In genomic region chr1:179083031-179083345, GRCh38 we compare ENCODE assay signal across 8 cellular contexts. TPM values are rescaled to one million over a fixed set of nuclear protein-coding genes. Genes with fewer than 3 reads are reported as not detected.
A peak's percentile ranks its signal among the peaks of the same experiment; 100 is the strongest.
DNase-seq lines count a peak whose midpoint lies in the region; ATAC-seq and TF ChIP-seq lines count a peak whose summit lies in the region.

No MANE protein-coding gene starts in this region.

- H3K9me3 ChIP-seq in OCI-LY3 (ENCODE audit: insufficient read depth, low read length), result no peaks in the 10 kb centered on the region

- no peak overlapping the region for H2AFZ ChIP-seq in OCI-LY3 (ENCODE audit: low read depth, low read length)

- WGBS in lower leg skin, 2 donors, result 5 to 6% methylated on average over 3 of the region's 3 CpGs

- peak overlapping the region; percentile 86 for H3K4me2 ChIP-seq in OCI-LY3 (ENCODE audit: low read length)

- peak overlapping the region; percentile 93 for H3K4me3 Mint-ChIP-seq in natural killer cell

- H3K4me3 ChIP-seq in OCI-LY3 (ENCODE audit: low read length), result peak overlapping the region; percentile 84
- peak overlapping the region; percentile 87 for H3K4me3 ChIP-seq in coronary artery
- no peak overlapping the region for H3K4me3 ChIP-seq in lower leg skin (ENCODE audit: low read depth, poor library complexity, severe bottlenecking)

- H3K9ac ChIP-seq in OCI-LY3 (ENCODE audit: low read length), result peak overlapping the region; percentile 90

- H3K4me1 Mint-ChIP-seq in natural killer cell, result peaks cover 12 to 24% of the 10 kb centered on the region in 2 donors

- H3K27me3 Mint-ChIP-seq in natural killer cell (ENCODE audit: low read depth in 2 of 2), result no peaks in the 10 kb centered on the region

- TF ChIP-seq POLR2A in lower leg skin (IDR thresholded peaks at IDR 0.05), result no peak

- peak overlapping the region; percentile 78 to 92 for H3K27ac Mint-ChIP-seq in natural killer cell

- H3K36me3 Mint-ChIP-seq in natural killer cell, result no peaks in the 10 kb centered on the region

- no peaks in the 10 kb centered on the region for H3K9me3 Mint-ChIP-seq in natural killer cell

- intact Hi-C loops in natural killer cell (cut with micrococcal nuclease) (no loop called here), lower leg skin (cut with DNase I; ENCODE audit: low total_unique reads) (no loop called here)

- no peak for TF ChIP-seq CTCF in OCI-LY3 (IDR thresholded peaks at IDR 0.05; ENCODE audit: low read depth, low read length)
- TF ChIP-seq CTCF in coronary artery (IDR thresholded peaks at IDR 0.05), result no peak
- no peak for TF ChIP-seq CTCF in natural killer cell (IDR thresholded peaks at IDR 0.05)
- TF ChIP-seq CTCF in lower leg skin (IDR thresholded peaks at IDR 0.05), result no peak

- peaks cover 33% of the 10 kb centered on the region for H3K4me1 ChIP-seq in OCI-LY3 (ENCODE audit: low read length)

- peaks cover 20% of the 10 kb centered on the region for H4K20me1 ChIP-seq in OCI-LY3 (ENCODE audit: insufficient read depth, low read length)

- peak; percentile 0 for ATAC-seq in GM19035 (IDR thresholded peaks at IDR 0.05; ENCODE audit: unreplicated experiment)
- peak in 2 of 3 donors; percentile 4 to 10 for ATAC-seq in natural killer cell
- no peak for ATAC-seq in GM19467 (IDR thresholded peaks at IDR 0.05; ENCODE audit: unreplicated experiment)

- peaks cover 65% of the 10 kb centered on the region for H3K79me2 ChIP-seq in OCI-LY3 (ENCODE audit: low read length)

- DNase-seq in coronary artery (ENCODE audit: low spot score) (no peak), natural killer cell (no peak), cerebellar nuclear complex (lab: John Stamatoyannopoulos, UW) (no peak), COR-L47 (lab: John Stamatoyannopoulos, UW) (no peak), lower leg skin (ENCODE audit: low spot score in 2 of 2) (no peak)

- H3K36me3 ChIP-seq in OCI-LY3 (replicated peaks; ENCODE audit: low read depth, low read length), result peaks cover 35% of the 10 kb centered on the region

- peak overlapping the region; percentile 89 for H3K27ac ChIP-seq in OCI-LY3 (ENCODE audit: low read length)
- peak overlapping the region; percentile 89 to 93 for H3K27ac ChIP-seq in coronary artery

- no peaks in the 10 kb centered on the region for H3K27me3 ChIP-seq in OCI-LY3 (ENCODE audit: low read depth, low read length)

RNA-seq across cellular contexts. Expression of gene TOR3A, which starts 1.1 kb away (rescaled TPM):
- total RNA-seq in natural killer cell (10 to 100 TPM; 22.7 to 33.3 (median 29.0) TPM), lower leg skin (10 to 100 TPM; 27.0 to 55.8 (median 48.2) TPM)

RNA-seq across cellular contexts. Expression of gene FAM20B, which starts 57.3 kb away (rescaled TPM):
- total RNA-seq in natural killer cell (10 to 100 TPM; 27.6 to 35.2 (median 29.0) TPM), lower leg skin (10 to 100 TPM; 16.7 to 25.2 (median 20.3) TPM)
